In genomic region chr17:50808413-50808812, GRCh38 we compare ENCODE assay signal across 26 cellular contexts. TPM values are rescaled to one million over a fixed set of nuclear protein-coding genes. Genes with fewer than 3 reads are reported as not detected.
DNase-seq lines count a peak whose midpoint lies in the region; ATAC-seq, FAIRE-seq and TF ChIP-seq lines count a peak whose summit lies in the region.
"Had no signal": no experiment of that assay in that cellular context is flagged by ENCODE, and none has a peak within 500 bp of the region (broad histone marks: within the 10 kb centered on the region; RNA-seq: fewer than 3 reads in every experiment).

No MANE protein-coding gene starts in this region.

- no peaks in the 10 kb centered on the region for H3K36me3 ChIP-seq in K562 (ENCODE audit: control insufficient read depth, insufficient read depth, low read length)
- H3K36me3 ChIP-seq in HepG2 (replicated peaks in 1 of 2; ENCODE audit: control insufficient read depth in 1 of 2, insufficient read depth in 2 of 2, low read length in 2 of 2), result no peaks in the 10 kb centered on the region
- H3K36me3 ChIP-seq: BE2C, BLaER1 had no signal

- WGBS in K562 (ENCODE audit: insufficient coverage, low coverage, missing lambda C conversion rate), result 53% methylated on average over 7 of the region's 7 CpGs
- 83% methylated on average over 7 of the region's 7 CpGs for WGBS in HepG2 (ENCODE audit: low lambda C conversion rate)

- H3K4me3 ChIP-seq in K562 (no peak overlapping the region), HepG2 (replicated peaks in 1 of 3; ENCODE audit: insufficient read depth in 1 of 3, low read depth in 2 of 3, low read length in 3 of 3) (no peak overlapping the region)
- H3K4me3 ChIP-seq: BLaER1 had no signal

- H3K79me2 ChIP-seq in K562 (ENCODE audit: control insufficient read depth, insufficient read depth, low read length) (no peaks in the 10 kb centered on the region), HepG2 (ENCODE audit: insufficient read depth, low read length) (no peaks in the 10 kb centered on the region)

- H3K4me1 ChIP-seq in K562 (replicated peaks in 1 of 2; ENCODE audit: control insufficient read depth in 2 of 2, insufficient read depth in 2 of 2, low read length in 2 of 2), result peaks cover 0 to 3% of the 10 kb centered on the region in 2 experiments; a peak in 1 of 5 replicates
- peaks cover 61% of the 10 kb centered on the region for H3K4me1 ChIP-seq in HepG2 (ENCODE audit: insufficient read depth, low read length)
- H3K4me1 ChIP-seq: BE2C, BLaER1 had no signal

- TF ChIP-seq RAD21 in K562 (CRISPR knock-in tag; conservative IDR thresholded peaks at IDR 0.05 in 1 of 2, IDR thresholded peaks at IDR 0.05 in 1 of 2), result no peak
- TF ChIP-seq RAD21 in HepG2 (CRISPR knock-in tag; IDR thresholded peaks at IDR 0.05), result no peak

- peak overlapping the region; percentile 34; the same call in 1 of the 2 replicates for H2AFZ ChIP-seq in K562 (ENCODE audit: low read depth, low read length)
- no peak overlapping the region for H2AFZ ChIP-seq in HepG2 (ENCODE audit: low read length)

- ATAC-seq in natural killer cell treated with Interleukin-12 subunit alpha and Interleukin-12 subunit beta and Interleukin-15 and Interleukin-18, amount 100 ng/mL, for 72 hours, result no peak
- ATAC-seq in natural killer cell, result no peak
- ATAC-seq in K562, result no peak
- ATAC-seq in HepG2, result no peak
- ATAC-seq in HG03175 (IDR thresholded peaks at IDR 0.05; ENCODE audit: unreplicated experiment), result no peak
- ATAC-seq in HG02973 (IDR thresholded peaks at IDR 0.05; ENCODE audit: unreplicated experiment), result no peak

- BruUV-seq in K562 (replicated peaks; lab: Mats Ljungman, UMichigan) (no TSS peak), HepG2 (replicated peaks; lab: Mats Ljungman, UMichigan) (no TSS peak)

- no peaks in the 10 kb centered on the region for H4K20me1 ChIP-seq in K562 (replicated peaks; ENCODE audit: control insufficient read depth, insufficient read depth, low read length)
- H4K20me1 ChIP-seq in HepG2 (ENCODE audit: insufficient read depth, low read length), result no peaks in the 10 kb centered on the region
- H4K20me1 ChIP-seq: BLaER1 had no signal

- in situ Hi-C loops in K562 (cut with MboI), result no loop called here
- in situ Hi-C loops in HepG2 (cut with HindIII; ENCODE audit: extremely low pct_ligation_motif_present, low pct_unique_long_range_greater_than_20kb), result no loop called here

- H3K4me2 ChIP-seq in K562 (ENCODE audit: insufficient read depth, low read length) (no peak overlapping the region), HepG2 (ENCODE audit: low read depth, low read length) (no peak overlapping the region)
- H3K4me2 ChIP-seq: BLaER1 had no signal

- CTCF ChIA-PET in K562 (lab: Yijun Ruan, JAX; ENCODE audit: low intra/inter-chr PET ratio) (no interaction called here), HepG2 (lab: Yijun Ruan, JAX; ENCODE audit: low intra/inter-chr PET ratio, low total read pairs) (no interaction called here)

- no peaks in the 10 kb centered on the region for H3K4me1 Mint-ChIP-seq in natural killer cell treated with Interleukin-12 subunit alpha and Interleukin-12 subunit beta and Interleukin-15 and Interleukin-18, amount 100 ng/mL, for 72 hours (ENCODE audit: low read depth in 2 of 2)
- H3K4me1 Mint-ChIP-seq in natural killer cell, result no peaks in the 10 kb centered on the region
- H3K4me1 Mint-ChIP-seq: CD4-positive, alpha-beta memory T cell; CD4-positive, CD25-positive, alpha-beta regulatory T cell; CD8-positive, alpha-beta memory T cell had no signal

- peak overlapping the region in 1 of 2 experiments; percentile 56; a peak in 1 of 4 replicates for H3K9ac ChIP-seq in K562 (ENCODE audit: insufficient read depth in 1 of 2, low read depth in 2 of 2, low read length in 2 of 2)
- H3K9ac ChIP-seq in HepG2 (ENCODE audit: insufficient read depth, low read depth, low read length), result no peak overlapping the region
- H3K9ac ChIP-seq: BLaER1 had no signal

- TF ChIP-seq EP300 in K562 (IDR thresholded peaks at IDR 0.05; ENCODE audit: low read length) (no peak), HepG2 (IDR thresholded peaks at IDR 0.05; ENCODE audit: low read depth in 2 of 2, low read length in 2 of 2) (no peak), HepG2 (CRISPR knock-in tag; IDR thresholded peaks at IDR 0.05; ENCODE audit: borderline replicate concordance) (no peak)

- intact Hi-C loops in natural killer cell (cut with micrococcal nuclease) (no loop called here), K562 (cut with micrococcal nuclease) (no loop called here), HepG2 (cut with micrococcal nuclease; ENCODE audit: unreplicated experiment) (no loop called here)

- H3K9me1 ChIP-seq in K562 (ENCODE audit: control insufficient read depth, insufficient read depth, low read length), result no peaks in the 10 kb centered on the region

- TF ChIP-seq CTCF in natural killer cell (IDR thresholded peaks at IDR 0.05) (no peak), K562 (IDR thresholded peaks at IDR 0.05 in 2 of 3, conservative IDR thresholded peaks at IDR 0.05 in 1 of 3; ENCODE audit: insufficient read depth in 2 of 3, low read depth in 1 of 3, low read length in 3 of 3) (no peak), HepG2 (CRISPR knock-in tag; IDR thresholded peaks at IDR 0.05) (no peak)

- H3K27ac ChIP-seq in K562 (ENCODE audit: extremely low read depth, low read depth, low read length) (no peak overlapping the region), HepG2 (ENCODE audit: extremely low read length, insufficient read depth, low read length) (no peak overlapping the region)
- H3K27ac ChIP-seq: BLaER1 had no signal

- FAIRE-seq in K562 (lab: Jason Lieb, UNC) (no peak), HepG2 (lab: Jason Lieb, UNC) (no peak)
- FAIRE-seq: A204.1, D721Med, G401.6, GM12891, GM19239 had no signal

- peaks cover 3 to 7% of the 10 kb centered on the region in 2 experiments; a peak in 4 of 5 replicates for H3K27me3 ChIP-seq in K562 (ENCODE audit: control insufficient read depth in 2 of 2, insufficient read depth in 2 of 2, low read length in 2 of 2)
- H3K27me3 ChIP-seq in HepG2 (ENCODE audit: control insufficient read depth in 1 of 2, insufficient read depth in 2 of 2, low read length in 2 of 2), result peaks cover 2 to 10% of the 10 kb centered on the region in 2 experiments; a peak in 3 of 5 replicates
- H3K27me3 ChIP-seq: BE2C, BLaER1 had no signal

- TF ChIP-seq POLR2A in K562 (conservative IDR thresholded peaks at IDR 0.05) (no peak), HepG2 (IDR thresholded peaks at IDR 0.05; ENCODE audit: insufficient read depth in 1 of 2, low read depth in 2 of 2, low read length in 2 of 2) (no peak)

- peak; percentile 8 for DNase-seq in natural killer cell treated with Interleukin-12 subunit alpha and Interleukin-12 subunit beta and Interleukin-15 and Interleukin-18, amount 100 ng/mL, for 72 hours (ENCODE audit: low spot score)
- DNase-seq in natural killer cell (no peak), K562 (ENCODE audit: extremely low read depth in 1 of 4, low spot score in 3 of 4) (no peak), HepG2 (ENCODE audit: low spot score) (no peak)
- DNase-seq in activated CD4-positive, alpha-beta T cell treated with anti-CD3 and anti-CD28 coated beads, Interleukin-2, amount 50 U/mL, for 1 hour, result no peak
- DNase-seq: 8988T; ACHN; BE2C; C1 segment of cervical spinal cord; CD4-positive, alpha-beta memory T cell; CD4-positive, CD25-positive, alpha-beta regulatory T cell; COR-L47; DMS79 treated with DMSO at 0.1 percent for 48 hours; GF-D8 had no signal

- H3K36me3 Mint-ChIP-seq in natural killer cell treated with Interleukin-12 subunit alpha and Interleukin-12 subunit beta and Interleukin-15 and Interleukin-18, amount 100 ng/mL, for 72 hours, result no peaks in the 10 kb centered on the region
- no peaks in the 10 kb centered on the region for H3K36me3 Mint-ChIP-seq in natural killer cell
- H3K36me3 Mint-ChIP-seq: CD14-positive monocyte; CD4-positive, alpha-beta memory T cell; CD8-positive, alpha-beta memory T cell had no signal

- no peak overlapping the region for H3K4me3 Mint-ChIP-seq in natural killer cell treated with Interleukin-12 subunit alpha and Interleukin-12 subunit beta and Interleukin-15 and Interleukin-18, amount 100 ng/mL, for 72 hours
- no peak overlapping the region for H3K4me3 Mint-ChIP-seq in natural killer cell
- H3K4me3 Mint-ChIP-seq: CD14-positive monocyte; CD4-positive, alpha-beta memory T cell; CD4-positive, CD25-positive, alpha-beta regulatory T cell had no signal

- H3K27me3 Mint-ChIP-seq in natural killer cell treated with Interleukin-12 subunit alpha and Interleukin-12 subunit beta and Interleukin-15 and Interleukin-18, amount 100 ng/mL, for 72 hours, result peaks cover 2 to 5% of the 10 kb centered on the region in 2 donors
- H3K27me3 Mint-ChIP-seq in natural killer cell (ENCODE audit: low read depth in 2 of 2), result peaks cover under 1 to 2% of the 10 kb centered on the region in 2 donors
- H3K27me3 Mint-ChIP-seq: CD4-positive, alpha-beta memory T cell had no signal

- H3K27ac Mint-ChIP-seq in natural killer cell treated with Interleukin-12 subunit alpha and Interleukin-12 subunit beta and Interleukin-15 and Interleukin-18, amount 100 ng/mL, for 72 hours, result no peak overlapping the region
- no peak overlapping the region for H3K27ac Mint-ChIP-seq in natural killer cell
- H3K27ac Mint-ChIP-seq: CD14-positive monocyte; CD4-positive, CD25-positive, alpha-beta regulatory T cell; CD8-positive, alpha-beta memory T cell had no signal

- H3K9me3 Mint-ChIP-seq in natural killer cell treated with Interleukin-12 subunit alpha and Interleukin-12 subunit beta and Interleukin-15 and Interleukin-18, amount 100 ng/mL, for 72 hours, result no peaks in the 10 kb centered on the region
- H3K9me3 Mint-ChIP-seq in natural killer cell, result no peaks in the 10 kb centered on the region
- H3K9me3 Mint-ChIP-seq: CD14-positive monocyte; CD4-positive, alpha-beta memory T cell; CD8-positive, alpha-beta memory T cell had no signal

- POLR2A ChIA-PET in K562 (lab: Yijun Ruan, JAX) (interaction anchor here (0.6 kb wide), 1 partner anchor 25 kb away, joined by 3 read pairs; no protein-coding TSS in a partner anchor), HepG2 (lab: Yijun Ruan, JAX) (no interaction called here)

- H3K9me3 ChIP-seq in K562 (replicated peaks; ENCODE audit: control insufficient read depth, insufficient read depth, low read depth, low read length), result no peaks in the 10 kb centered on the region
- H3K9me3 ChIP-seq in HepG2 (ENCODE audit: low read length), result no peaks in the 10 kb centered on the region
- H3K9me3 ChIP-seq: BE2C, BLaER1 had no signal

RNA-seq across cellular contexts. Expression of gene WFIKKN2, which starts 27.0 kb away (rescaled TPM):
- not detected for total RNA-seq in natural killer cell treated with Interleukin-12 subunit alpha and Interleukin-12 subunit beta and Interleukin-15 and Interleukin-18, amount 100 ng/mL, for 72 hours
- not detected for total RNA-seq in natural killer cell
- total RNA-seq in K562 (2011; cell fraction: chromatin; rRNA removed; ENCODE audit: low replicate concordance), result not detected in 2 replicates
- total RNA-seq in K562 (2011; cell fraction: nucleolus; rRNA removed), result not detected in 2 replicates
- not detected in 2 replicates for total RNA-seq in K562 (2011; cell fraction: nucleoplasm; rRNA removed)
- not detected in 2 replicates for total RNA-seq in K562 (2014; rRNA removed)
- total RNA-seq in K562 (2014; rRNA removed; fragmentation: Illumina TruSeq; extraction: Trizol), result not detected in 2 replicates
- not detected in 2 replicates for total RNA-seq in K562 (2015; rRNA removed; fragmentation: Illumina TruSeq; extraction: Trizol)
- total RNA-seq in K562 (2021), result 0.07 TPM in 1 of 2 replicates, not detected in the other
- not detected in 2 replicates for polyA plus RNA-seq in K562 (2011; rRNA removed)
- not detected in 2 replicates for polyA plus RNA-seq in K562 (2011; cell fraction: cytosol; rRNA removed)
- polyA plus RNA-seq in K562 (2011; cell fraction: nucleus; rRNA removed), result 0.04 TPM in 1 of 2 replicates, not detected in the other
- polyA plus RNA-seq in K562 (2012), result 0.01 and 0.03 TPM in 2 replicates
- polyA plus RNA-seq in K562 (2014; fragmentation: Illumina TruSeq; extraction: Trizol), result not detected in 2 replicates
- not detected for polyA plus RNA-seq in K562 (2014; fragmentation: Nextera tagmentation; extraction: Ambion mirVana)
- not detected in 2 replicates for polyA plus RNA-seq in K562 (2014; rRNA removed)
- polyA minus RNA-seq in K562 (2011; rRNA and poly(A)+ RNA removed), result not detected in 2 replicates
- not detected in 2 replicates for polyA minus RNA-seq in K562 (2011; cell fraction: cytosol; rRNA and poly(A)+ RNA removed)
- not detected in 2 replicates for polyA minus RNA-seq in K562 (2011; cell fraction: nucleus; rRNA and poly(A)+ RNA removed)
- total RNA-seq in HepG2 (2016; rRNA removed; fragmentation: Illumina TruSeq; extraction: Trizol), result not detected in 2 replicates
- total RNA-seq in HepG2 (2016; cell fraction: cytosol; rRNA removed; fragmentation: Illumina TruSeq; extraction: Trizol; ENCODE audit: low read depth), result not detected in 2 replicates
- total RNA-seq in HepG2 (2016; cell fraction: insoluble cytoplasmic fraction; rRNA removed; fragmentation: Illumina TruSeq; extraction: Trizol), result 0.02 TPM in 1 of 2 replicates, not detected in the other
- not detected in 2 replicates for total RNA-seq in HepG2 (2016; cell fraction: membrane; rRNA removed; fragmentation: Illumina TruSeq; extraction: Trizol)
- not detected in 2 replicates for total RNA-seq in HepG2 (2016; cell fraction: nucleus; rRNA removed; fragmentation: Illumina TruSeq; extraction: Trizol)
- not detected in 2 replicates for polyA plus RNA-seq in HepG2 (2011; rRNA removed)
- 0.01 TPM in 2 replicates for polyA plus RNA-seq in HepG2 (2011; cell fraction: cytosol; rRNA removed)
- polyA plus RNA-seq in HepG2 (2011; cell fraction: nucleus; rRNA removed), result 0.06 TPM in 1 of 2 replicates, not detected in the other
- polyA plus RNA-seq in HepG2 (2012), result not detected in 2 replicates
- not detected in 2 replicates for polyA plus RNA-seq in HepG2 (2016; cell fraction: cytosol; fragmentation: Illumina TruSeq; extraction: Trizol; ENCODE audit: low read depth)
- polyA plus RNA-seq in HepG2 (2016; cell fraction: insoluble cytoplasmic fraction; fragmentation: Illumina TruSeq; extraction: Trizol; ENCODE audit: low read depth), result not detected in 2 replicates
- polyA plus RNA-seq in HepG2 (2016; cell fraction: membrane; fragmentation: Illumina TruSeq; extraction: Trizol; ENCODE audit: low read depth), result not detected in 2 replicates
- 0.12 TPM in 1 of 2 replicates, not detected in the other for polyA plus RNA-seq in HepG2 (2016; cell fraction: nucleus; fragmentation: Illumina TruSeq; extraction: Trizol; ENCODE audit: insufficient read depth, low read depth)
- not detected in 2 replicates for polyA minus RNA-seq in HepG2 (2011; rRNA and poly(A)+ RNA removed; ENCODE audit: low replicate concordance)
- not detected in 2 replicates for polyA minus RNA-seq in HepG2 (2011; cell fraction: cytosol; rRNA and poly(A)+ RNA removed)
- polyA minus RNA-seq in HepG2 (2011; cell fraction: nucleus; rRNA and poly(A)+ RNA removed), result not detected in 2 replicates
- total RNA-seq: A673; CD4-positive, alpha-beta memory T cell; CD4-positive, CD25-positive, alpha-beta regulatory T cell; CD8-positive, alpha-beta memory T cell had no signal
- polyA plus RNA-seq: CD14-positive monocyte; CD4-positive, alpha-beta memory T cell; CD4-positive, CD25-positive, alpha-beta regulatory T cell; CD8-positive, alpha-beta memory T cell had no signal

RNA-seq across cellular contexts. Expression of gene ANKRD40CL, which starts 41.1 kb away (rescaled TPM):
- not detected for total RNA-seq in natural killer cell treated with Interleukin-12 subunit alpha and Interleukin-12 subunit beta and Interleukin-15 and Interleukin-18, amount 100 ng/mL, for 72 hours
- total RNA-seq in natural killer cell (not detected), K562 (2014; rRNA removed) (not detected in 2 replicates), K562 (2014; rRNA removed; fragmentation: Illumina TruSeq; extraction: Trizol) (not detected in 2 replicates), K562 (2015; rRNA removed; fragmentation: Illumina TruSeq; extraction: Trizol) (not detected in 2 replicates), K562 (2021) (not detected in 2 replicates), HepG2 (2016; rRNA removed; fragmentation: Illumina TruSeq; extraction: Trizol) (0.11 TPM in 1 of 2 replicates, not detected in the other)
- total RNA-seq in K562 (2011; cell fraction: chromatin; rRNA removed; ENCODE audit: low replicate concordance), result not detected in 2 replicates
- total RNA-seq in K562 (2011; cell fraction: nucleolus; rRNA removed), result not detected in 2 replicates
- not detected in 2 replicates for total RNA-seq in K562 (2011; cell fraction: nucleoplasm; rRNA removed)
- polyA plus RNA-seq in K562 (2011; rRNA removed) (not detected in 2 replicates), K562 (2014; fragmentation: Illumina TruSeq; extraction: Trizol) (not detected in 2 replicates), K562 (2014; fragmentation: Nextera tagmentation; extraction: Ambion mirVana) (not detected), K562 (2014; rRNA removed) (not detected in 2 replicates), HepG2 (2011; rRNA removed) (0.03 and 0.09 TPM in 2 replicates)
- not detected in 2 replicates for polyA plus RNA-seq in K562 (2011; cell fraction: cytosol; rRNA removed)
- polyA plus RNA-seq in K562 (2011; cell fraction: nucleus; rRNA removed), result not detected in 2 replicates
- polyA plus RNA-seq in K562 (2012), result not detected in 2 replicates
- polyA minus RNA-seq in K562 (2011; rRNA and poly(A)+ RNA removed), result not detected in 2 replicates
- not detected in 2 replicates for polyA minus RNA-seq in K562 (2011; cell fraction: cytosol; rRNA and poly(A)+ RNA removed)
- polyA minus RNA-seq in K562 (2011; cell fraction: nucleus; rRNA and poly(A)+ RNA removed), result not detected in 2 replicates
- 0.35 TPM in 1 of 2 replicates, not detected in the other for total RNA-seq in HepG2 (2016; cell fraction: cytosol; rRNA removed; fragmentation: Illumina TruSeq; extraction: Trizol; ENCODE audit: low read depth)
- not detected in 2 replicates for total RNA-seq in HepG2 (2016; cell fraction: insoluble cytoplasmic fraction; rRNA removed; fragmentation: Illumina TruSeq; extraction: Trizol)
- total RNA-seq in HepG2 (2016; cell fraction: membrane; rRNA removed; fragmentation: Illumina TruSeq; extraction: Trizol), result 0.52 TPM in 1 of 2 replicates, not detected in the other
- total RNA-seq in HepG2 (2016; cell fraction: nucleus; rRNA removed; fragmentation: Illumina TruSeq; extraction: Trizol), result not detected in 2 replicates
- polyA plus RNA-seq in HepG2 (2011; cell fraction: cytosol; rRNA removed), result 0.05 TPM in 1 of 2 replicates, not detected in the other
- 0.03 TPM in 1 of 2 replicates, not detected in the other for polyA plus RNA-seq in HepG2 (2011; cell fraction: nucleus; rRNA removed)
- polyA plus RNA-seq in HepG2 (2012), result 0.27 and 0.63 TPM in 2 replicates
- not detected in 2 replicates for polyA plus RNA-seq in HepG2 (2016; cell fraction: cytosol; fragmentation: Illumina TruSeq; extraction: Trizol; ENCODE audit: low read depth)
- polyA plus RNA-seq in HepG2 (2016; cell fraction: insoluble cytoplasmic fraction; fragmentation: Illumina TruSeq; extraction: Trizol; ENCODE audit: low read depth), result not detected in 2 replicates
- 0.27 TPM in 1 of 2 replicates, not detected in the other for polyA plus RNA-seq in HepG2 (2016; cell fraction: membrane; fragmentation: Illumina TruSeq; extraction: Trizol; ENCODE audit: low read depth)
- not detected in 2 replicates for polyA plus RNA-seq in HepG2 (2016; cell fraction: nucleus; fragmentation: Illumina TruSeq; extraction: Trizol; ENCODE audit: insufficient read depth, low read depth)
- not detected in 2 replicates for polyA minus RNA-seq in HepG2 (2011; rRNA and poly(A)+ RNA removed; ENCODE audit: low replicate concordance)
- polyA minus RNA-seq in HepG2 (2011; cell fraction: cytosol; rRNA and poly(A)+ RNA removed), result not detected in 2 replicates
- 0.26 TPM in 1 of 2 replicates, not detected in the other for polyA minus RNA-seq in HepG2 (2011; cell fraction: nucleus; rRNA and poly(A)+ RNA removed)
- total RNA-seq: A673; CD4-positive, alpha-beta memory T cell; CD4-positive, CD25-positive, alpha-beta regulatory T cell; CD8-positive, alpha-beta memory T cell had no signal
- polyA plus RNA-seq: AG04450; CD14-positive monocyte; CD4-positive, alpha-beta memory T cell; CD4-positive, CD25-positive, alpha-beta regulatory T cell; CD8-positive, alpha-beta memory T cell had no signal

RNA-seq across cellular contexts. Expression of gene TOB1, which starts 57.7 kb away (rescaled TPM):
- total RNA-seq in natural killer cell treated with Interleukin-12 subunit alpha and Interleukin-12 subunit beta and Interleukin-15 and Interleukin-18, amount 100 ng/mL, for 72 hours, result 10 to 100 TPM; 12.1 to 30.7 TPM
- total RNA-seq in natural killer cell (100 to 1,000 TPM in 2 of 3 donors, 10 to 100 TPM in 1; 51.1 to 123 (median 110) TPM), K562 (2014; rRNA removed) (4.8 and 13.9 TPM in 2 replicates), K562 (2014; rRNA removed; fragmentation: Illumina TruSeq; extraction: Trizol) (12.4 and 13.2 TPM in 2 replicates), K562 (2015; rRNA removed; fragmentation: Illumina TruSeq; extraction: Trizol) (13.2 TPM in 2 replicates), K562 (2021) (29.9 and 31.0 TPM in 2 replicates), HepG2 (2016; rRNA removed; fragmentation: Illumina TruSeq; extraction: Trizol) (19.4 and 21.9 TPM in 2 replicates)
- 10.4 and 18.1 TPM in 2 replicates for total RNA-seq in K562 (2011; cell fraction: chromatin; rRNA removed; ENCODE audit: low replicate concordance)
- 14.8 and 18.2 TPM in 2 replicates for total RNA-seq in K562 (2011; cell fraction: nucleolus; rRNA removed)
- total RNA-seq in K562 (2011; cell fraction: nucleoplasm; rRNA removed), result 19.9 and 21.5 TPM in 2 replicates
- polyA plus RNA-seq in K562 (2011; rRNA removed) (10.5 and 10.8 TPM in 2 replicates), K562 (2014; fragmentation: Illumina TruSeq; extraction: Trizol) (14.9 and 17.6 TPM in 2 replicates), K562 (2014; fragmentation: Nextera tagmentation; extraction: Ambion mirVana) (10 to 100 TPM; 44.9 to 63.7 TPM), K562 (2014; rRNA removed) (10.9 and 11.8 TPM in 2 replicates), HepG2 (2011; rRNA removed) (52.5 and 57.7 TPM in 2 replicates)
- polyA plus RNA-seq in K562 (2011; cell fraction: cytosol; rRNA removed), result 8.5 and 9.7 TPM in 2 replicates
- polyA plus RNA-seq in K562 (2011; cell fraction: nucleus; rRNA removed), result 17.6 and 24.1 TPM in 2 replicates
- 16.9 and 24.9 TPM in 2 replicates for polyA plus RNA-seq in K562 (2012)
- polyA minus RNA-seq in K562 (2011; rRNA and poly(A)+ RNA removed), result 19.1 and 19.5 TPM in 2 replicates
- polyA minus RNA-seq in K562 (2011; cell fraction: cytosol; rRNA and poly(A)+ RNA removed), result 13.5 and 14.2 TPM in 2 replicates
- polyA minus RNA-seq in K562 (2011; cell fraction: nucleus; rRNA and poly(A)+ RNA removed), result 22.5 and 23.9 TPM in 2 replicates
- 4.8 and 6.1 TPM in 2 replicates for total RNA-seq in HepG2 (2016; cell fraction: cytosol; rRNA removed; fragmentation: Illumina TruSeq; extraction: Trizol; ENCODE audit: low read depth)
- 15.4 and 18.3 TPM in 2 replicates for total RNA-seq in HepG2 (2016; cell fraction: insoluble cytoplasmic fraction; rRNA removed; fragmentation: Illumina TruSeq; extraction: Trizol)
- 17.3 and 20.5 TPM in 2 replicates for total RNA-seq in HepG2 (2016; cell fraction: membrane; rRNA removed; fragmentation: Illumina TruSeq; extraction: Trizol)
- 32.5 and 39.5 TPM in 2 replicates for total RNA-seq in HepG2 (2016; cell fraction: nucleus; rRNA removed; fragmentation: Illumina TruSeq; extraction: Trizol)
- 34.6 and 53.8 TPM in 2 replicates for polyA plus RNA-seq in HepG2 (2011; cell fraction: cytosol; rRNA removed)
- 22.7 and 27.8 TPM in 2 replicates for polyA plus RNA-seq in HepG2 (2011; cell fraction: nucleus; rRNA removed)
- polyA plus RNA-seq in HepG2 (2012), result 77.1 and 86.3 TPM in 2 replicates
- polyA plus RNA-seq in HepG2 (2016; cell fraction: cytosol; fragmentation: Illumina TruSeq; extraction: Trizol; ENCODE audit: low read depth), result 11.4 and 11.5 TPM in 2 replicates
- 38.0 and 41.3 TPM in 2 replicates for polyA plus RNA-seq in HepG2 (2016; cell fraction: insoluble cytoplasmic fraction; fragmentation: Illumina TruSeq; extraction: Trizol; ENCODE audit: low read depth)
- 23.3 and 26.8 TPM in 2 replicates for polyA plus RNA-seq in HepG2 (2016; cell fraction: membrane; fragmentation: Illumina TruSeq; extraction: Trizol; ENCODE audit: low read depth)
- 96.0 and 102 TPM in 2 replicates for polyA plus RNA-seq in HepG2 (2016; cell fraction: nucleus; fragmentation: Illumina TruSeq; extraction: Trizol; ENCODE audit: insufficient read depth, low read depth)
- 82.9 and 106 TPM in 2 replicates for polyA minus RNA-seq in HepG2 (2011; rRNA and poly(A)+ RNA removed; ENCODE audit: low replicate concordance)
- polyA minus RNA-seq in HepG2 (2011; cell fraction: cytosol; rRNA and poly(A)+ RNA removed), result 53.5 and 57.1 TPM in 2 replicates
- polyA minus RNA-seq in HepG2 (2011; cell fraction: nucleus; rRNA and poly(A)+ RNA removed), result 28.7 and 29.6 TPM in 2 replicates
